ENCODE assay signal across 8 cellular contexts in the genomic region with DNA sequence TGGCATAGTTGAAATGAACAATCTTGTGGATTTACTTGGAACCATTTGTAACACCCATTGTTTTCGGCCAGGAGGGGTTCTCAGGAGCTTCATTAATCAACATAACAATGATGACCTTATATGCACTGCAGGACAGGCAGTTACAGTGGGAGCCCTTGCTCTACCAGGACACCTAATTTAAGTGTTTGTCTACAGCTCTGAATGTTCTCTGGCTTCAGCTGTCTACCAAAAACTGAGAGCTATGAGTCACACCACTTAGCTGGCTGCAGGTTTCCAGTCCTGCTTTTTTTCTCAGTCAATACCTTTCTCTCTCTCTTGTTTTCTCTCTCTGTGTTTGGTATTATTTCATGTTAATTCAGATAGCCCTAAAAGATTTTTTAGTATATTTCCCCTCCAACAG.
A peak's percentile ranks its signal among the peaks of the same experiment; 100 is the strongest.
DNase-seq lines count a peak whose midpoint lies in the region; ATAC-seq lines count a peak whose summit lies in the region.

No MANE protein-coding gene starts in this region.

- peaks cover 30% of the 10 kb centered on the region for H3K4me1 ChIP-seq in adipocyte (ENCODE audit: control insufficient read depth, insufficient read depth, low read length)
- H3K4me1 ChIP-seq in mesodermal cell (ENCODE audit: control insufficient read depth, insufficient read depth, low read length, poor library complexity, severe bottlenecking) = peaks cover 63% of the 10 kb centered on the region

- ATAC-seq in HG02759 (IDR thresholded peaks at IDR 0.05; ENCODE audit: unreplicated experiment) (peak; percentile 67), GM19397 (IDR thresholded peaks at IDR 0.05; ENCODE audit: unreplicated experiment) (no peak)

- H3K27ac ChIP-seq in mesodermal cell (ENCODE audit: low read depth, low read length, severe bottlenecking) = peak overlapping the region; percentile 66

- no peak overlapping the region for H3K9ac ChIP-seq in adipocyte (ENCODE audit: low read length)

- no peaks in the 10 kb centered on the region for H3K9me3 ChIP-seq in adipocyte (ENCODE audit: control insufficient read depth, low read length)
- no peaks in the 10 kb centered on the region for H3K9me3 ChIP-seq in mesodermal cell (ENCODE audit: control insufficient read depth, low read length)

- DNase-seq in GM03348 (ENCODE audit: low spot score) = peak; percentile 44
- peak; percentile 57 for DNase-seq in adipocyte (ENCODE audit: low read depth)
- DNase-seq in effector CD8-positive, alpha-beta T cell (lab: John Stamatoyannopoulos, UW) = no peak
- DNase-seq in GDM1 (lab: John Stamatoyannopoulos, UW) = no peak
- DNase-seq in DMS79 treated with DMSO at 0.1 percent for 48 hours (lab: John Stamatoyannopoulos, UW) = no peak

- H3K4me3 ChIP-seq in adipocyte (ENCODE audit: low read length) (no peak overlapping the region), mesodermal cell (ENCODE audit: extremely low read depth, insufficient read depth, low read length, poor library complexity, severe bottlenecking) (no peak overlapping the region)

- H3K36me3 ChIP-seq in adipocyte (ENCODE audit: control insufficient read depth, insufficient read depth, low read length, severe bottlenecking) = no peaks in the 10 kb centered on the region
- H3K36me3 ChIP-seq in mesodermal cell (ENCODE audit: control insufficient read depth, insufficient read depth, low read length) = no peaks in the 10 kb centered on the region

- 83 to 88% methylated on average over 1 of the region's 1 CpG for WGBS in mesodermal cell (ENCODE audit: insufficient coverage in 2 of 2), 2 experiments

- no peaks in the 10 kb centered on the region for H3K27me3 ChIP-seq in adipocyte (replicated peaks; ENCODE audit: control insufficient read depth, insufficient read depth, low read length)

Comparison
In these comparisons a context has a peak if more than half of its experiments do, and no peak if none do; other contexts are left out.
1. DNase-seq: peak in GM03348 (single experiment) and adipocyte (single experiment); none in effector CD8-positive, alpha-beta T cell (single experiment), GDM1 (single experiment) and DMS79 treated with DMSO at 0.1 percent for 48 hours (single experiment).